ENCODE assay signal across 8 cellular contexts in the genomic region with DNA sequence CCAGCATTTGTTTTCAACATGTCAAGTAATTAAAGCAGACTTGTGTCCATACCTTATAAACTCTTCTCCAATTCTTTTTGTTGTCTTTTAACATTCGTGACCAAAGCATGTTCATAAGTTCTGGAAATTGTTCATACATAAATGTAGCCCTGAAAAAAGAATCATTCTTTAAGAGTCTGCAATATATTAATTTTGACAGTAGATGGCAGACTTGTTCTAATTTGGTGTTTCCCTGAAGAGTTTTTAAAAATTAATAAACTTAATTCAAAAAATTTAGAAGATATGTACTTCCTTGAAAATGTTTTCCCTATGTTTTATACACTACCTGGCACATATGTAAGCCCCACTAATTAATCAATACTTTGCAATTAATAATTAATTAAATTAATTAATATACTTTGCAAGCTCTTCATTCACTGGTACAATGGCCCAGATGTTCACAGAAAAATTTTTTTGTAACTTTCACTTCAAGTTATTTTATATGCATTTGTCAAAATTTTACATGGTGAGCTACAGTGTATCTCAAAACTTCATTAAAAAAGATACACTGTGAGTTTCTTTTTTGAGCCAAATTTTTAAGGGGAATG. TPM values are rescaled to one million over a fixed set of nuclear protein-coding genes. Genes with fewer than 3 reads are reported as not detected.
DNase-seq lines count a peak whose midpoint lies in the region; ATAC-seq and TF ChIP-seq lines count a peak whose summit lies in the region.

No MANE protein-coding gene starts in this region.

- CTCF ChIA-PET in CD4-positive, alpha-beta memory T cell (lab: Charles Lee; ENCODE audit: partially characterized antibody), result interaction anchor here (0.6 to 4.4 kb wide), 19 partner anchors 9 to 1316 kb away, joined by 3 to 95 read pairs (median 4); no protein-coding TSS in a partner anchor

- H3K4me3 Mint-ChIP-seq in CD4-positive, alpha-beta memory T cell, result no peak overlapping the region
- H3K4me3 Mint-ChIP-seq in nephron, result no peak overlapping the region

- H3K4me3 ChIP-seq in CD4-positive, alpha-beta memory T cell (ENCODE audit: low read length in 2 of 2), result no peak overlapping the region
- no peak overlapping the region for H3K4me3 ChIP-seq in body of pancreas

- peak in 4 of 5 donors; percentile 19 to 40 (median 28) for DNase-seq in CD4-positive, alpha-beta memory T cell
- DNase-seq in HT-29 (ENCODE audit: low spot score) (peak; percentile 38), body of pancreas (no peak), posterior cingulate gyrus (no peak), NCI-H146 (lab: John Stamatoyannopoulos, UW) (no peak)
- no peak for DNase-seq in stimulated activated CD4-positive, alpha-beta T cell treated with anti-CD3 and anti-CD28 coated beads, Interleukin-2, amount 100 ng/mL, for 48 hours

- TF ChIP-seq POLR2A in body of pancreas (IDR thresholded peaks at IDR 0.05), result no peak

- H3K36me3 Mint-ChIP-seq in CD4-positive, alpha-beta memory T cell, result peaks cover 28 to 44% of the 10 kb centered on the region in 2 donors
- peaks cover 19% of the 10 kb centered on the region for H3K36me3 Mint-ChIP-seq in nephron (ENCODE audit: low read depth)

- 32 to 41% methylated on average over 1 of the region's 1 CpG for WGBS in body of pancreas, 2 donors

- peaks cover 6% of the 10 kb centered on the region for H3K4me1 ChIP-seq in CD4-positive, alpha-beta memory T cell (ENCODE audit: insufficient read depth, low read length)
- H3K4me1 ChIP-seq in body of pancreas, result peaks cover 31% of the 10 kb centered on the region

- TF ChIP-seq CTCF in body of pancreas (IDR thresholded peaks at IDR 0.05), result peak; percentile 15 to 74 (median 59)
- peak; percentile 63 to 73 (median 65) for TF ChIP-seq CTCF in nephron (IDR thresholded peaks at IDR 0.05; ENCODE audit: unreplicated experiment in 3 of 3)

- no peaks in the 10 kb centered on the region for H3K27me3 Mint-ChIP-seq in CD4-positive, alpha-beta memory T cell
- H3K27me3 Mint-ChIP-seq in nephron (ENCODE audit: low read depth), result no peaks in the 10 kb centered on the region

- H3K27me3 ChIP-seq in CD4-positive, alpha-beta memory T cell (ENCODE audit: insufficient read depth, low read length), result no peaks in the 10 kb centered on the region
- H3K27me3 ChIP-seq in body of pancreas, result no peaks in the 10 kb centered on the region

- no peak overlapping the region for H3K27ac ChIP-seq in CD4-positive, alpha-beta memory T cell (ENCODE audit: low read depth, low read length)
- no peak overlapping the region for H3K27ac ChIP-seq in body of pancreas

- peaks cover 34% of the 10 kb centered on the region for H3K36me3 ChIP-seq in CD4-positive, alpha-beta memory T cell (ENCODE audit: insufficient read depth, low read length)
- peaks cover 0 to 22% of the 10 kb centered on the region in 2 donors for H3K36me3 ChIP-seq in body of pancreas (replicated peaks in 1 of 2; ENCODE audit: insufficient read depth in 1 of 2, low read depth in 2 of 2)

- POLR2A ChIA-PET in CD4-positive, alpha-beta memory T cell (lab: Charles Lee; ENCODE audit: partially characterized antibody), result interaction anchor here (1.7 kb wide), 1 partner anchor 132 kb away, joined by 7 read pairs; no protein-coding TSS in a partner anchor

- ATAC-seq in body of pancreas (no peak), GM18861 (IDR thresholded peaks at IDR 0.05; ENCODE audit: unreplicated experiment) (no peak)

- H3K27ac Mint-ChIP-seq in CD4-positive, alpha-beta memory T cell, result no peak overlapping the region
- H3K27ac Mint-ChIP-seq in nephron, result peak overlapping the region in 1 of 3 experiments; percentile 61

- no peaks in the 10 kb centered on the region for H3K9me3 ChIP-seq in CD4-positive, alpha-beta memory T cell (ENCODE audit: control insufficient read depth in 1 of 2, low read length in 2 of 2)
- no peaks in the 10 kb centered on the region for H3K9me3 ChIP-seq in body of pancreas

- H3K4me1 Mint-ChIP-seq in CD4-positive, alpha-beta memory T cell, result peaks cover 12 to 22% (median 16%) of the 10 kb centered on the region in 4 donors
- peaks cover 31% of the 10 kb centered on the region for H3K4me1 Mint-ChIP-seq in nephron

- intact Hi-C loops in CD4-positive, alpha-beta memory T cell (cut with micrococcal nuclease), result loop anchor here (1.0 to 5.0 kb wide), 6 partner anchors 102 to 1291 kb away; no protein-coding TSS in a partner anchor
- intact Hi-C loops in body of pancreas (cut with DNase I), result loop anchor here (10.0 kb wide), 1 partner anchor 138 kb away; no protein-coding TSS in a partner anchor
- intact Hi-C loops in posterior cingulate gyrus (cut with DNase I), result loop anchor here (2.0 to 10.0 kb wide), 3 partner anchors 41 to 1288 kb away; a partner anchor contains a TSS

- H3K9me3 Mint-ChIP-seq in CD4-positive, alpha-beta memory T cell, result peaks cover 0 to 3% (median 0%) of the 10 kb centered on the region in 8 donors
- no peaks in the 10 kb centered on the region for H3K9me3 Mint-ChIP-seq in nephron

RNA-seq across cellular contexts. Expression of a gene that starts 42.2 kb away (rescaled TPM):
- 10 to 100 TPM; 70.5 to 73.9 TPM for total RNA-seq in CD4-positive, alpha-beta memory T cell
- polyA plus RNA-seq in CD4-positive, alpha-beta memory T cell, result 10 to 100 TPM; 80.9 to 88.2 TPM
- 70.0 and 101 TPM in 2 replicates for total RNA-seq in HT-29 (2014; rRNA removed; shearing (Covaris generic))
- total RNA-seq in body of pancreas, result 10 to 100 TPM; 59.0 to 75.8 TPM

Comparison
In these comparisons a context has a peak if more than half of its experiments do, and no peak if none do; other contexts are left out.
1. DNase-seq: peak in CD4-positive, alpha-beta memory T cell (4 of 5) and HT-29 (single experiment); none in body of pancreas (0 of 4), stimulated activated CD4-positive, alpha-beta T cell treated with anti-CD3 and anti-CD28 coated beads, Interleukin-2, amount 100 ng/mL, for 48 hours (0 of 2), posterior cingulate gyrus (0 of 10) and NCI-H146 (single experiment).